13 cellular contexts compared by ENCODE assay signal in genomic region chr6:3019065-3019464, GRCh38.
"Had no signal": no experiment of that assay in that cellular context is flagged by ENCODE, and none has a peak within 500 bp of the region (broad histone marks: within the 10 kb centered on the region; RNA-seq: fewer than 3 reads in every experiment).

No MANE protein-coding gene starts in this region.

- H3K9me3 ChIP-seq: esophagus squamous epithelium, ovary, tibial artery had no signal

- H3K27me3 ChIP-seq: esophagus squamous epithelium, ovary, tibial artery had no signal

- H3K36me3 ChIP-seq: ovary had no signal

- ATAC-seq: activated naive CD8-positive, alpha-beta T cell treated with anti-CD3 and anti-CD28 coated beads, Interleukin-2, amount 50 U/mL, for 24 hours; left lobe of liver had no signal

- H3K27ac ChIP-seq: esophagus squamous epithelium, ovary, tibial artery had no signal

- H3K4me3 Mint-ChIP-seq: activated naive CD8-positive, alpha-beta T cell treated with anti-CD3 and anti-CD28 coated beads, Interleukin-2, amount 50 U/mL, for 24 hours; neural crest cell had no signal

- DNase-seq: activated CD4-positive, alpha-beta T cell treated with anti-CD3 and anti-CD28 coated beads for 1 hour; activated CD4-positive, alpha-beta T cell treated with anti-CD3 and anti-CD28 coated beads, Interleukin-2, amount 50 U/mL, for 48 hours; activated CD8-positive, alpha-beta memory T cell treated with anti-CD3 and anti-CD28 coated beads, Interleukin-2, amount 50 U/mL, for 48 hours; activated naive CD4-positive, alpha-beta T cell treated with Interleukin-2 at 50 U/mL for 16 hours; activated naive CD8-positive, alpha-beta T cell treated with anti-CD3 and anti-CD28 coated beads, Interleukin-2, amount 50 U/mL, for 24 hours; esophagus squamous epithelium; foreskin fibroblast; mesenchymal stem cell; ovary; stimulated activated CD4-positive, alpha-beta T cell treated with anti-CD3 and anti-CD28 coated beads, Interleukin-4, amount 100 ng/mL, for 4 hours; tibial artery had no signal

- H3K27me3 Mint-ChIP-seq: activated naive CD8-positive, alpha-beta T cell treated with anti-CD3 and anti-CD28 coated beads, Interleukin-2, amount 50 U/mL, for 24 hours had no signal

- H3K4me3 ChIP-seq: esophagus squamous epithelium, ovary, tibial artery had no signal

- H3K9me3 Mint-ChIP-seq: activated naive CD8-positive, alpha-beta T cell treated with anti-CD3 and anti-CD28 coated beads, Interleukin-2, amount 50 U/mL, for 24 hours had no signal
